In genomic region chr7:112937651-112938390, GRCh38 we compare ENCODE assay signal across 8 cellular contexts.
DNase-seq lines count a peak whose midpoint lies in the region; ATAC-seq and TF ChIP-seq lines count a peak whose summit lies in the region.

No MANE protein-coding gene starts in this region.

- TF ChIP-seq CTCF in cardiac muscle cell (IDR thresholded peaks at IDR 0.05; ENCODE audit: low read depth, low read length) (no peak), VCaP (conservative IDR thresholded peaks at IDR 0.05) (no peak), foreskin fibroblast (IDR thresholded peaks at IDR 0.05; ENCODE audit: low read depth, low read length) (no peak), thoracic aorta (IDR thresholded peaks at IDR 0.05) (no peak)

- intact Hi-C loops in left cardiac atrium (cut with DNase I): loop anchor here in 1 of 2 donors (10.0 kb wide), 1 partner anchor 177 kb away; the partner anchor contains the start of gene SMIM30

- H3K27me3 ChIP-seq in cardiac muscle cell (no peaks in the 10 kb centered on the region), thoracic aorta (replicated peaks; ENCODE audit: insufficient read depth) (no peaks in the 10 kb centered on the region)

- DNase-seq in cardiac muscle cell (ENCODE audit: low read depth in 1 of 2, low spot score in 1 of 2) (peak in 1 of 2 donors; percentile 50), left cardiac atrium (no peak), foreskin fibroblast (peak in 1 of 2 donors; percentile 25), thoracic aorta (ENCODE audit: low spot score) (no peak), NCI-H446 (lab: John Stamatoyannopoulos, UW) (no peak), NCI-H2107 (lab: John Stamatoyannopoulos, UW) (no peak)

- H3K4me1 ChIP-seq in cardiac muscle cell (ENCODE audit: low read depth): peaks cover 22% of the 10 kb centered on the region
- H3K4me1 ChIP-seq in thoracic aorta (ENCODE audit: control insufficient read depth in 1 of 2, low read depth in 2 of 2): peaks cover 13 to 22% of the 10 kb centered on the region in 2 donors

- H3K36me3 ChIP-seq in cardiac muscle cell: no peaks in the 10 kb centered on the region
- H3K36me3 ChIP-seq in thoracic aorta: no peaks in the 10 kb centered on the region

- H3K9me3 ChIP-seq in cardiac muscle cell (ENCODE audit: low read depth): no peaks in the 10 kb centered on the region
- H3K9me3 ChIP-seq in thoracic aorta: no peaks in the 10 kb centered on the region

- peak overlapping the region; percentile 79 for H3K27ac ChIP-seq in cardiac muscle cell
- peak overlapping the region; percentile 80 for H3K27ac ChIP-seq in VCaP
- no peak overlapping the region for H3K27ac ChIP-seq in thoracic aorta

- peak overlapping the region; percentile 52 for H3K4me3 ChIP-seq in cardiac muscle cell
- H3K4me3 ChIP-seq in foreskin fibroblast (ENCODE audit: low read depth in 1 of 2, low read length in 2 of 2): peak overlapping the region; percentile 64 to 82
- peak overlapping the region; percentile 98 for H3K4me3 ChIP-seq in thoracic aorta

- ATAC-seq in left cardiac atrium (no peak), thoracic aorta (ENCODE audit: insufficient number of reproducible peaks, low FRiP score, low read depth) (no peak), HG02798 (IDR thresholded peaks at IDR 0.05; ENCODE audit: poor library complexity, unreplicated experiment) (no peak)

Comparison
In these comparisons a context has a peak if more than half of its experiments do, and no peak if none do; other contexts are left out.
1. H3K27ac ChIP-seq: peak in cardiac muscle cell (single experiment) and VCaP (single experiment); none in thoracic aorta (0 of 2).
2. Peak in every context shown above with its lines, with median percentiles within 50 percentile points of each other: H3K4me3 ChIP-seq.